In genomic region chr3:78870484-78870883, GRCh38 we compare ENCODE assay signal across 20 cellular contexts.
DNase-seq lines count a peak whose midpoint lies in the region; ATAC-seq, FAIRE-seq and TF ChIP-seq lines count a peak whose summit lies in the region.
"Had no signal": no experiment of that assay in that cellular context is flagged by ENCODE, and none has a peak within 500 bp of the region (broad histone marks: within the 10 kb centered on the region; RNA-seq: fewer than 3 reads in every experiment).

No MANE protein-coding gene starts in this region.

- no peak overlapping the region for H2AFZ ChIP-seq in mammary epithelial cell (ENCODE audit: low read depth, low read length)
- no peak overlapping the region for H2AFZ ChIP-seq in neural progenitor cell (replicated peaks)
- H2AFZ ChIP-seq: GM23248 had no signal

- 91% methylated on average over 3 of the region's 3 CpGs for WGBS in mammary epithelial cell (ENCODE audit: low coverage, missing lambda C conversion rate)
- WGBS in thyroid gland, 2 donors, result 89 to 94% methylated on average over 3 of the region's 3 CpGs

- H3K4me1 Mint-ChIP-seq in MCF 10A (ENCODE audit: insufficient read depth, unreplicated experiment), result peaks cover 12% of the 10 kb centered on the region
- peaks cover 55% of the 10 kb centered on the region for H3K4me1 Mint-ChIP-seq in glutamatergic neuron (ENCODE audit: low read depth, unreplicated experiment)
- peaks cover 47% of the 10 kb centered on the region for H3K4me1 Mint-ChIP-seq in neural progenitor cell
- H3K4me1 Mint-ChIP-seq: CD4-positive, CD25-positive, alpha-beta regulatory T cell had no signal

- no peaks in the 10 kb centered on the region for H3K27me3 Mint-ChIP-seq in MCF 10A (ENCODE audit: insufficient read depth, unreplicated experiment)
- H3K27me3 Mint-ChIP-seq in glutamatergic neuron (ENCODE audit: unreplicated experiment), result no peaks in the 10 kb centered on the region
- no peaks in the 10 kb centered on the region for H3K27me3 Mint-ChIP-seq in neural progenitor cell (ENCODE audit: insufficient read depth, low read depth)
- H3K27me3 Mint-ChIP-seq: CD4-positive, CD25-positive, alpha-beta regulatory T cell had no signal

- no peak overlapping the region for H3K4me2 ChIP-seq in mammary epithelial cell (ENCODE audit: insufficient read depth, low read depth, low read length)
- H3K4me2 ChIP-seq in neural progenitor cell, result peak overlapping the region; percentile 12

- dilution Hi-C loops in mammary epithelial cell (cut with HindIII; ENCODE audit: low sequenced_read_pairs), result no loop called here

- TF ChIP-seq CTCF in MCF 10A (IDR thresholded peaks at IDR 0.05; ENCODE audit: unreplicated experiment) (no peak), mammary epithelial cell (conservative IDR thresholded peaks at IDR 0.05 in 1 of 2, IDR thresholded peaks at IDR 0.05 in 1 of 2; ENCODE audit: extremely low read depth in 1 of 2, insufficient read depth in 1 of 2, low read depth in 1 of 2, low read length in 2 of 2) (no peak), glutamatergic neuron (IDR thresholded peaks at IDR 0.05; ENCODE audit: partially characterized antibody, unreplicated experiment) (no peak), neural progenitor cell (IDR thresholded peaks at IDR 0.05) (no peak), thyroid gland (IDR thresholded peaks at IDR 0.05) (no peak)

- H3K4me1 ChIP-seq in mammary epithelial cell (ENCODE audit: insufficient read depth, low read length), result peaks cover 3% of the 10 kb centered on the region
- peaks cover 57% of the 10 kb centered on the region for H3K4me1 ChIP-seq in neural progenitor cell
- H3K4me1 ChIP-seq in thyroid gland, result peaks cover 0 to 4% of the 10 kb centered on the region in 2 donors

- H3K27ac Mint-ChIP-seq in MCF 10A (ENCODE audit: low read depth, unreplicated experiment), result no peak overlapping the region
- H3K27ac Mint-ChIP-seq in glutamatergic neuron (ENCODE audit: unreplicated experiment), result peak overlapping the region; percentile 49
- no peak overlapping the region for H3K27ac Mint-ChIP-seq in neural progenitor cell
- H3K27ac Mint-ChIP-seq: CD4-positive, CD25-positive, alpha-beta regulatory T cell had no signal

- H3K27me3 ChIP-seq in mammary epithelial cell (ENCODE audit: insufficient read depth, low read length) (no peaks in the 10 kb centered on the region), neural progenitor cell (no peaks in the 10 kb centered on the region), thyroid gland (no peaks in the 10 kb centered on the region)
- H3K27me3 ChIP-seq: BE2C, SJSA1 had no signal

- FAIRE-seq in GM12891 (lab: Jason Lieb, UNC), result no peak

- H3K9me3 ChIP-seq in mammary epithelial cell (replicated peaks; ENCODE audit: insufficient read depth, low read length), result no peaks in the 10 kb centered on the region
- no peaks in the 10 kb centered on the region for H3K9me3 ChIP-seq in neural progenitor cell (ENCODE audit: low read depth)
- no peaks in the 10 kb centered on the region for H3K9me3 ChIP-seq in thyroid gland
- H3K9me3 ChIP-seq: BE2C, SJSA1 had no signal

- intact Hi-C loops in MCF 10A (cut with micrococcal nuclease) (no loop called here), mammary epithelial cell (cut with micrococcal nuclease) (no loop called here), thyroid gland (cut with DNase I) (no loop called here)

- H3K36me3 Mint-ChIP-seq in MCF 10A (ENCODE audit: insufficient read depth, unreplicated experiment), result no peaks in the 10 kb centered on the region
- no peaks in the 10 kb centered on the region for H3K36me3 Mint-ChIP-seq in glutamatergic neuron (ENCODE audit: unreplicated experiment)
- H3K36me3 Mint-ChIP-seq in neural progenitor cell, result no peaks in the 10 kb centered on the region
- H3K36me3 Mint-ChIP-seq: CD4-positive, CD25-positive, alpha-beta regulatory T cell had no signal

- H3K27ac ChIP-seq in mammary epithelial cell (ENCODE audit: insufficient read depth, low read depth, low read length) (no peak overlapping the region), neural progenitor cell (peak overlapping the region; percentile 15), thyroid gland (no peak overlapping the region)
- H3K27ac ChIP-seq: GM23248, SJSA1 had no signal

- BruUV-seq in MCF 10A (replicated peaks; lab: Mats Ljungman, UMichigan), result no TSS peak
- no TSS peak for BruUV-seq in mammary epithelial cell (replicated peaks; lab: Mats Ljungman, UMichigan)

- CTCF ChIA-PET in MCF 10A (lab: Yijun Ruan, JAX) (interaction anchor here (1.3 kb wide), 1 partner anchor 9 kb away, joined by 5 read pairs; no protein-coding TSS in a partner anchor), mammary epithelial cell (lab: Charles Lee; ENCODE audit: low non-redundant PET) (no interaction called here)

- H3K4me3 ChIP-seq in mammary epithelial cell (replicated peaks in 1 of 3; ENCODE audit: insufficient read depth in 1 of 3, low read depth in 2 of 3, low read length in 3 of 3) (no peak overlapping the region), neural progenitor cell (no peak overlapping the region), thyroid gland (replicated peaks in 1 of 3) (no peak overlapping the region)
- H3K4me3 ChIP-seq: GM23248, SJSA1 had no signal

- no peaks in the 10 kb centered on the region for H3K9me3 Mint-ChIP-seq in MCF 10A (ENCODE audit: unreplicated experiment)
- peaks cover 4% of the 10 kb centered on the region for H3K9me3 Mint-ChIP-seq in glutamatergic neuron (ENCODE audit: unreplicated experiment)
- no peaks in the 10 kb centered on the region for H3K9me3 Mint-ChIP-seq in neural progenitor cell

- no peak for TF ChIP-seq POLR2A in GM12891 (IDR thresholded peaks at IDR 0.05; ENCODE audit: low read depth, low read length)
- TF ChIP-seq POLR2A in thyroid gland (IDR thresholded peaks at IDR 0.05), result no peak

- H3K79me2 ChIP-seq in mammary epithelial cell (ENCODE audit: insufficient read depth, low read length), result no peaks in the 10 kb centered on the region
- H3K79me2 ChIP-seq in neural progenitor cell (ENCODE audit: low read depth), result peaks cover 97% of the 10 kb centered on the region

- H3K4me3 Mint-ChIP-seq in MCF 10A (ENCODE audit: unreplicated experiment) (no peak overlapping the region), glutamatergic neuron (ENCODE audit: unreplicated experiment) (no peak overlapping the region), neural progenitor cell (no peak overlapping the region)
- H3K4me3 Mint-ChIP-seq: CD4-positive, CD25-positive, alpha-beta regulatory T cell had no signal

- in situ Hi-C loops in mammary epithelial cell (cut with MboI; ENCODE audit: low sequenced_read_pairs in 2 of 2), result no loop called here

- H3K9ac ChIP-seq in mammary epithelial cell (ENCODE audit: insufficient read depth, low read length) (no peak overlapping the region), neural progenitor cell (no peak overlapping the region)
- H3K9ac ChIP-seq: GM23248 had no signal

- POLR2A ChIA-PET in MCF 10A (lab: Yijun Ruan, JAX), result interaction anchor here (2.5 kb wide), 1 partner anchor 16 kb away, joined by 12 read pairs; no protein-coding TSS in a partner anchor

- peaks cover 4% of the 10 kb centered on the region for H3F3A ChIP-seq in neural progenitor cell (ENCODE audit: low read depth)

- H3K36me3 ChIP-seq in mammary epithelial cell (ENCODE audit: insufficient read depth, low read length), result no peaks in the 10 kb centered on the region
- no peaks in the 10 kb centered on the region for H3K36me3 ChIP-seq in neural progenitor cell
- H3K36me3 ChIP-seq in thyroid gland, result no peaks in the 10 kb centered on the region
- H3K36me3 ChIP-seq: BE2C, SJSA1 had no signal

- no peak for ATAC-seq in GM18498 (IDR thresholded peaks at IDR 0.05; ENCODE audit: unreplicated experiment)
- ATAC-seq: HCT116 had no signal

- DNase-seq in MCF 10A (ENCODE audit: unreplicated experiment), result peak; percentile 9
- no peak for DNase-seq in mammary epithelial cell
- DNase-seq in NCI-H69 (lab: John Stamatoyannopoulos, UW), result peak; percentile 60
- no peak for DNase-seq in glutamatergic neuron
- no peak for DNase-seq in neural progenitor cell (ENCODE audit: low spot score)
- no peak for DNase-seq in GM12891 (ENCODE audit: insufficient read length, low spot score)
- DNase-seq in thyroid gland, result no peak
- DNase-seq: BE2C; CD4-positive, CD25-positive, alpha-beta regulatory T cell; DMS79; GM23248; Karpas-422; NCI-H1048; NCI-H1417 treated with DMSO at 0.1 percent for 48 hours; NCI-H187; NCI-H2107; NCI-H774 had no signal

- H4K20me1 ChIP-seq in mammary epithelial cell (ENCODE audit: insufficient read depth, low read length) (no peaks in the 10 kb centered on the region), neural progenitor cell (ENCODE audit: low read depth) (peaks cover 27% of the 10 kb centered on the region)

TF ChIP-seq in GM12891, 5 proteins besides CTCF, POLR2A, EP300 and RAD21:
- TF ChIP-seq PAX5 (IDR thresholded peaks at IDR 0.05; ENCODE audit: insufficient read depth, low read length, severe bottlenecking) (no peak), TAF1 (IDR thresholded peaks at IDR 0.05; ENCODE audit: low read depth, low read length) (no peak), SPI1 (IDR thresholded peaks at IDR 0.05; ENCODE audit: low read depth, low read length) (no peak), POU2F2 (IDR thresholded peaks at IDR 0.05; ENCODE audit: low read depth, low read length) (no peak), POLR2AphosphoS5 (IDR thresholded peaks at IDR 0.05; ENCODE audit: low read depth, low read length) (no peak)
TF ChIP-seq in GM12891: peak in this region for 0.

Comparison
In these comparisons a context has a peak if more than half of its experiments do, and no peak if none do; other contexts are left out.
1. DNase-seq: peak in MCF 10A (single experiment) and NCI-H69 (single experiment); none in mammary epithelial cell (single experiment), glutamatergic neuron (single experiment), neural progenitor cell (single experiment), GM12891 (single experiment) and thyroid gland (0 of 2).